8 cellular contexts compared by ENCODE assay signal in the genomic region with DNA sequence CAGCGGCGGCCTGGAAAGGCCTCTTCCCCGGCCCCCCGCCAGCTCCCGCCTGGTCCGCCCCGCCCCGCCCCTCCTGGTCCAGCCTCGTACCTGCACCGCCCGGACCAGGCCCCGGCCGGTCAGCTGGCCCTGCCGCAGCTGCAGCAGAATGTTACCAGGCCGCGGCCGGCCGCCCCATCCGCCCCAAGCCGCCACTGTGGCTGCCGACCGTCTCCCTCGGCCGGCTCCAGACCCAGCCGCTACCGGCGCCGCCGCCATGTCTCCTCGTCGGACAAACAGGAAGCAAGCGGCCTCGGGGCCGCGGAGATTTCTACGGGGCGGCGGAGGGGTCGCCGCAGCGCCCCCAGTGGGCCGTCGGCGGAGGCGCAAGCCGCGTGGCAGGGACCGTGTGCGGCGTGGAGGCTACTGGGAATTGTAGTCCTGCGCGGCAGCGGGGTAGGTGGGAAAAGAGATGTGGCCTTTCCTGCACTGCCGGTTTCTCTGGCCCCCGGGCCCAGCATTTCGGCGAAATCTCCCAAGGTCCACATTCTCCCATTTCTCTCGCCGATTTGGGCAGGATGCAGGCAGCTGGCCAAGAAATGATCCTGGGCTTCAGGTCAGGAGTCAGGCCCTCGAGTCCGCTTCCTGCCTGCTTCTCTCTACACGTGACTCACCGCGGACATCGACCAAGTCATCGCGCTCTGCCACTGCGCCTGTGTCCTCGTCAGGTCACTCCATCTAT. TPM values are rescaled to one million over a fixed set of nuclear protein-coding genes. Genes with fewer than 3 reads are reported as not detected.
DNase-seq lines count a peak whose midpoint lies in the region; ATAC-seq, FAIRE-seq and TF ChIP-seq lines count a peak whose summit lies in the region.

A gene with protein sequence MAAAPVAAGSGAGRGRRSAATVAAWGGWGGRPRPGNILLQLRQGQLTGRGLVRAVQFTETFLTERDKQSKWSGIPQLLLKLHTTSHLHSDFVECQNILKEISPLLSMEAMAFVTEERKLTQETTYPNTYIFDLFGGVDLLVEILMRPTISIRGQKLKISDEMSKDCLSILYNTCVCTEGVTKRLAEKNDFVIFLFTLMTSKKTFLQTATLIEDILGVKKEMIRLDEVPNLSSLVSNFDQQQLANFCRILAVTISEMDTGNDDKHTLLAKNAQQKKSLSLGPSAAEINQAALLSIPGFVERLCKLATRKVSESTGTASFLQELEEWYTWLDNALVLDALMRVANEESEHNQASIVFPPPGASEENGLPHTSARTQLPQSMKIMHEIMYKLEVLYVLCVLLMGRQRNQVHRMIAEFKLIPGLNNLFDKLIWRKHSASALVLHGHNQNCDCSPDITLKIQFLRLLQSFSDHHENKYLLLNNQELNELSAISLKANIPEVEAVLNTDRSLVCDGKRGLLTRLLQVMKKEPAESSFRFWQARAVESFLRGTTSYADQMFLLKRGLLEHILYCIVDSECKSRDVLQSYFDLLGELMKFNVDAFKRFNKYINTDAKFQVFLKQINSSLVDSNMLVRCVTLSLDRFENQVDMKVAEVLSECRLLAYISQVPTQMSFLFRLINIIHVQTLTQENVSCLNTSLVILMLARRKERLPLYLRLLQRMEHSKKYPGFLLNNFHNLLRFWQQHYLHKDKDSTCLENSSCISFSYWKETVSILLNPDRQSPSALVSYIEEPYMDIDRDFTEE (minus strand): TSS at position 284 of the 721 bp plus-strand sequence. CDS start 26 bp downstream, at position 258.

- peak within 1 kb of the TSS; percentile 92 for H3K4me2 ChIP-seq in keratinocyte (ENCODE audit: control insufficient read depth, extremely low read depth, insufficient read depth, low read depth, low read length)

- H3K9me3 ChIP-seq in keratinocyte (ENCODE audit: control insufficient read depth, low read depth, low read length): no peaks in the 10 kb centered on the region

- no peaks in the 10 kb centered on the region for H3K27me3 ChIP-seq in keratinocyte (ENCODE audit: control insufficient read depth, extremely low read depth, insufficient read depth, low read length)

- FAIRE-seq in keratinocyte (lab: Jason Lieb, UNC): peak; percentile 62

- peak; percentile 69 for DNase-seq in AG09319 (ENCODE audit: extremely low read depth, low read depth)
- peak; percentile 95 for DNase-seq in NCI-H2227 (lab: John Stamatoyannopoulos, UW; ENCODE audit: unreplicated experiment)
- DNase-seq in activated CD4-positive, CD25-positive, alpha-beta regulatory T cell treated with anti-CD3 and anti-CD28 coated beads, Interleukin-2, amount 50 U/mL, for 16 hours (ENCODE audit: low read depth, low spot score): peak; percentile 73
- peak; percentile 88 for DNase-seq in cerebellar cortex (ENCODE audit: low spot score)
- no peak for DNase-seq in keratinocyte (ENCODE audit: low read depth, low spot score)
- DNase-seq in stimulated activated CD4-positive, alpha-beta T cell treated with anti-CD3 and anti-CD28 coated beads, Interleukin-15, amount 100 ng/mL, for 24 hours: peak; percentile 91

- peak within 1 kb of the TSS; percentile 71 to 94 (median 90) for H3K4me3 ChIP-seq in keratinocyte (ENCODE audit: control insufficient read depth in 2 of 3, extremely low read depth in 1 of 3, insufficient read depth in 2 of 3, low read depth in 1 of 3, low read length in 3 of 3)

- H3K36me3 ChIP-seq in keratinocyte (ENCODE audit: control insufficient read depth in 2 of 2, extremely low read depth in 1 of 2, insufficient read depth in 2 of 2, low read length in 2 of 2): peaks cover 0 to 4% of the 10 kb centered on the region in 2 experiments

- peak within 1 kb of the TSS; percentile 76 for H3K27ac ChIP-seq in keratinocyte (ENCODE audit: control insufficient read depth, insufficient read depth, low read length)

- dilution Hi-C loops in keratinocyte (cut with MboI; ENCODE audit: extremely low pct_ligation_motif_present, low sequenced_read_pairs): no loop called here

- H3K4me1 ChIP-seq in keratinocyte (ENCODE audit: control insufficient read depth, extremely low read depth, insufficient read depth, low read length): peaks cover 25% of the 10 kb centered on the region

- peaks cover 5% of the 10 kb centered on the region for H4K20me1 ChIP-seq in keratinocyte (ENCODE audit: control insufficient read depth, extremely low read depth, insufficient read depth, low read length)

- peak within 1 kb of the TSS; percentile 90 for H3K9ac ChIP-seq in keratinocyte (ENCODE audit: control insufficient read depth, extremely low read depth, insufficient read depth, low read length)

- ATAC-seq in GM18870 (IDR thresholded peaks at IDR 0.05; ENCODE audit: unreplicated experiment) (peak; percentile 72), HG03135 (IDR thresholded peaks at IDR 0.05; ENCODE audit: unreplicated experiment) (peak; percentile 93)

- TF ChIP-seq CTCF in AG09319 (IDR thresholded peaks at IDR 0.05; ENCODE audit: low read depth, low read length) (peak; percentile 75), keratinocyte (optimal IDR thresholded peaks at IDR 0.05 in 1 of 3, IDR thresholded peaks at IDR 0.05 in 1 of 3, conservative IDR thresholded peaks at IDR 0.05 in 1 of 3; ENCODE audit: extremely low read depth in 1 of 3, insufficient read depth in 2 of 3, low read length in 3 of 3) (peak; percentile 84 to 97 (median 95))

- H2AFZ ChIP-seq in keratinocyte (ENCODE audit: control insufficient read depth, low read length): peak within 1 kb of the TSS; percentile 98

- H3K9me1 ChIP-seq in keratinocyte (ENCODE audit: control insufficient read depth, extremely low read depth, insufficient read depth, low read length): no peaks in the 10 kb centered on the region

- H3K79me2 ChIP-seq in keratinocyte (ENCODE audit: control insufficient read depth, insufficient read depth, low read length): peaks cover 47% of the 10 kb centered on the region

RNA-seq across cellular contexts. Expression of the gene that starts here (rescaled TPM):
- 53.9 to 69.1 TPM (median 64.8 TPM) in 3 replicates for polyA plus RNA-seq in keratinocyte
- 16.5 TPM for polyA plus RNA-seq in keratinocyte (2011; ENCODE audit: low read depth)
- polyA plus RNA-seq in keratinocyte (2011; cell fraction: cytosol; rRNA removed): 54.4 and 60.1 TPM in 2 replicates
- 91.6 and 104 TPM in 2 replicates for polyA plus RNA-seq in keratinocyte (2011; cell fraction: nucleus; rRNA removed)
- 36.9 and 46.7 TPM in 2 replicates for polyA plus RNA-seq in keratinocyte (2012; ENCODE audit: low replicate concordance)
- 70.9 to 93.7 TPM (median 77.5 TPM) in 3 replicates for polyA minus RNA-seq in keratinocyte
- polyA minus RNA-seq in keratinocyte (2011; cell fraction: cytosol; rRNA and poly(A)+ RNA removed): 58.5 TPM
- 52.5 and 75.2 TPM in 2 replicates for polyA minus RNA-seq in keratinocyte (2011; cell fraction: nucleus; rRNA and poly(A)+ RNA removed)
